18 cellular contexts compared by ENCODE assay signal in the genomic region with DNA sequence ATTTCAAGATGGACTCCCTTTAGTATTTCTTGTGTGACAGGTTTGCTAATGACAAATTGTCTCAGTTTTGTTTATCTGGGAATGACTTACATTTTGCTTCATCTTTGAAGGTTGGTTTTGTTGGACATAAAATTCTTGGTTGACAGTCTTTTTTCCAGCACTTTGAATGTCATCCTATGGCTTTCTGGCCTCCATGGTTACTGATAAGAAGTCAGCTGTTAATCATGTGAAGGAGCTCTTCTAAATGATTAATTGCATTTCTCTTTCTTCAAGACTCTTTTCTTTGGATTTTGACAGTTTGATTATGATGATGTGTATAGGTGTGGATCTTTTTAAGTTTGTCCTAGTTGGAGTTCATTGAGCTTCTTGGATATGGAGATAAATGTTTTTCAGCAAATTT. TPM values are rescaled to one million over a fixed set of nuclear protein-coding genes. Genes with fewer than 3 reads are reported as not detected.
A peak's percentile ranks its signal among the peaks of the same experiment; 100 is the strongest.
DNase-seq lines count a peak whose midpoint lies in the region; FAIRE-seq and TF ChIP-seq lines count a peak whose summit lies in the region.
"Had no signal": no experiment of that assay in that cellular context is flagged by ENCODE, and none has a peak within 500 bp of the region (broad histone marks: within the 10 kb centered on the region; RNA-seq: fewer than 3 reads in every experiment).

No MANE protein-coding gene starts in this region.

- CTCF ChIA-PET in OCI-LY7 (lab: Charles Lee; ENCODE audit: unreplicated experiment) (no interaction called here), H1 (lab: Charles Lee; ENCODE audit: partially characterized antibody) (interaction anchor here (0.9 kb wide), 1 partner anchor 19 kb away, joined by 3 read pairs; no protein-coding TSS in a partner anchor), A673 (lab: Charles Lee) (no interaction called here)

- H3K27me3 ChIP-seq in GM23248 (replicated peaks; ENCODE audit: insufficient read depth) (no peaks in the 10 kb centered on the region), H1 (replicated peaks in 1 of 4; ENCODE audit: control insufficient read depth in 3 of 4, extremely low read depth in 1 of 4, insufficient read depth in 3 of 4, low read length in 3 of 4) (no peaks in the 10 kb centered on the region), mesendoderm (ENCODE audit: insufficient read depth, low read length, poor library complexity) (no peaks in the 10 kb centered on the region), A673 (replicated peaks; ENCODE audit: insufficient read depth, low read depth, low read length, poor library complexity) (no peaks in the 10 kb centered on the region)

- TF ChIP-seq RAD21 in H1 (IDR thresholded peaks at IDR 0.05 in 1 of 2, conservative IDR thresholded peaks at IDR 0.05 in 1 of 2; ENCODE audit: low read depth in 2 of 2, low read length in 2 of 2) = no peak

- H2AFZ ChIP-seq in GM23248 (no peak overlapping the region), OCI-LY7 (ENCODE audit: low read length) (no peak overlapping the region), H1 (ENCODE audit: low read length) (no peak overlapping the region)
- H2AFZ ChIP-seq: PC-9 had no signal

- H4K5ac ChIP-seq in H1 (ENCODE audit: insufficient read length, low read depth, low read length) = no peak overlapping the region
- no peak overlapping the region for H4K5ac ChIP-seq in mesendoderm (ENCODE audit: low read length)

- TF ChIP-seq EP300 in H1 (IDR thresholded peaks at IDR 0.05; ENCODE audit: borderline replicate concordance in 1 of 2, low read depth in 2 of 2, low read length in 2 of 2) = no peak

- peak; percentile 32 for FAIRE-seq in H1 (lab: Jason Lieb, UNC)

- no peak overlapping the region for H3K14ac ChIP-seq in H1 (ENCODE audit: insufficient read length)

- no peak overlapping the region for H3K56ac ChIP-seq in H1 (replicated peaks; ENCODE audit: insufficient read length, low read depth, low read length)
- no peak overlapping the region for H3K56ac ChIP-seq in mesendoderm (ENCODE audit: low read length)

- H3K27ac ChIP-seq in GM23248 = no peak overlapping the region
- no peak overlapping the region for H3K27ac ChIP-seq in OCI-LY7 (ENCODE audit: low read depth, low read length, poor library complexity, severe bottlenecking)
- no peak overlapping the region for H3K27ac ChIP-seq in H1 (ENCODE audit: low read depth, low read length)
- no peak overlapping the region for H3K27ac ChIP-seq in mesendoderm (ENCODE audit: low read depth, low read length)
- no peak overlapping the region for H3K27ac ChIP-seq in A673 (ENCODE audit: low read depth, low read length, poor library complexity, severe bottlenecking)
- H3K27ac ChIP-seq: C4-2B, PC-9, RWPE1 had no signal

- H3K18ac ChIP-seq in H1 (ENCODE audit: extremely low read depth, low read length) (no peak overlapping the region), mesendoderm (ENCODE audit: low read length) (no peak overlapping the region)

- H3K23me2 ChIP-seq in H1 (ENCODE audit: low read depth, low read length) = no peaks in the 10 kb centered on the region; the same call in 1 of the 2 replicates

- H2BK5ac ChIP-seq in H1 (ENCODE audit: low read depth, low read length) (no peak overlapping the region), mesendoderm (ENCODE audit: low read length) (no peak overlapping the region)

- no peaks in the 10 kb centered on the region for H3K4me1 ChIP-seq in GM23248 (ENCODE audit: insufficient read depth)
- no peaks in the 10 kb centered on the region for H3K4me1 ChIP-seq in OCI-LY7 (ENCODE audit: insufficient read depth, low read length, poor library complexity, severe bottlenecking)
- H3K4me1 ChIP-seq in H1 (replicated peaks in 1 of 4; ENCODE audit: control insufficient read depth in 3 of 4, insufficient read depth in 4 of 4, low read length in 3 of 4) = no peaks in the 10 kb centered on the region
- H3K4me1 ChIP-seq in mesendoderm (ENCODE audit: control insufficient read depth, low read depth, low read length) = no peaks in the 10 kb centered on the region
- H3K4me1 ChIP-seq in A673 (ENCODE audit: insufficient read depth, low read length, poor library complexity, severe bottlenecking) = no peaks in the 10 kb centered on the region

- intact Hi-C loops in OCI-LY7 (cut with micrococcal nuclease; ENCODE audit: unreplicated experiment) = no loop called here
- intact Hi-C loops in A673 (cut with micrococcal nuclease; ENCODE audit: unreplicated experiment) = no loop called here

- H3K79me1 ChIP-seq in H1 (ENCODE audit: low read depth, low read length) (no peaks in the 10 kb centered on the region), mesendoderm (ENCODE audit: low read length) (no peaks in the 10 kb centered on the region)

- TF ChIP-seq CTCF in OCI-LY7 (conservative IDR thresholded peaks at IDR 0.05; ENCODE audit: low read length) = no peak
- TF ChIP-seq CTCF in H1 (IDR thresholded peaks at IDR 0.05; ENCODE audit: control extremely low read depth in 1 of 3, insufficient read depth in 1 of 3, low read depth in 1 of 3, low read length in 3 of 3) = no peak
- no peak for TF ChIP-seq CTCF in A673 (conservative IDR thresholded peaks at IDR 0.05; ENCODE audit: low read depth, low read length)

- DNase-seq in GM23248 (peak; percentile 4), OCI-LY7 (ENCODE audit: low spot score) (peak; percentile 16), H1 (ENCODE audit: low read depth in 1 of 2, low spot score in 2 of 2) (no peak), mesendoderm (peak; percentile 36), NCI-H2107 treated with DMSO at 0.1 percent for 48 hours (lab: John Stamatoyannopoulos, UW; ENCODE audit: unreplicated experiment) (no peak), A673 (ENCODE audit: low spot score) (no peak)
- DNase-seq in stimulated activated CD4-positive, alpha-beta T cell treated with anti-CD3 and anti-CD28 coated beads, Interleukin-2, amount 100 ng/mL, for 48 hours = no peak
- DNase-seq: AML-193, KBM-7, NCI-H1105 treated with DMSO at 0.1 percent for 48 hours, NCI-H1694, NCI-H2081 treated with DMSO at 0.1 percent for 48 hours, NCI-H345, NCI-H524 treated with DMSO at 0.1 percent for 48 hours, PC-9, SIG-M5 had no signal

- no peak overlapping the region for H4K91ac ChIP-seq in H1 (replicated peaks; ENCODE audit: insufficient read length, low read length)

- no peaks in the 10 kb centered on the region for H3K36me3 ChIP-seq in GM23248 (ENCODE audit: low read depth)
- H3K36me3 ChIP-seq in OCI-LY7 (ENCODE audit: insufficient read depth, low read length) = peaks cover 3% of the 10 kb centered on the region
- no peaks in the 10 kb centered on the region for H3K36me3 ChIP-seq in H1 (ENCODE audit: control insufficient read depth in 2 of 4, insufficient read depth in 4 of 4, low read length in 3 of 4)
- H3K36me3 ChIP-seq in mesendoderm (ENCODE audit: control insufficient read depth, insufficient read depth, low read length) = no peaks in the 10 kb centered on the region
- H3K36me3 ChIP-seq in A673 (ENCODE audit: insufficient read depth, low read length, poor library complexity, severe bottlenecking) = no peaks in the 10 kb centered on the region

- BruUV-seq in OCI-LY7 (replicated peaks; lab: Mats Ljungman, UMichigan) (no TSS peak), A673 (replicated peaks; lab: Mats Ljungman, UMichigan) (no TSS peak)

- H3K4me2 ChIP-seq in GM23248 (ENCODE audit: unreplicated experiment) (no peak overlapping the region), OCI-LY7 (ENCODE audit: low read length) (no peak overlapping the region), H1 (ENCODE audit: insufficient read depth in 1 of 2, low read depth in 2 of 2, low read length in 2 of 2) (no peak overlapping the region), mesendoderm (ENCODE audit: low read length) (no peak overlapping the region)
- H3K4me2 ChIP-seq: PC-9 had no signal

- no peak overlapping the region for H2BK20ac ChIP-seq in H1 (ENCODE audit: low read length)

- no peaks in the 10 kb centered on the region for H3K79me2 ChIP-seq in GM23248 (ENCODE audit: insufficient read depth)
- H3K79me2 ChIP-seq in OCI-LY7 (ENCODE audit: insufficient read depth, low read depth, low read length) = no peaks in the 10 kb centered on the region
- no peaks in the 10 kb centered on the region for H3K79me2 ChIP-seq in H1 (ENCODE audit: control insufficient read depth in 1 of 2, insufficient read depth in 2 of 2, low read length in 2 of 2)
- no peaks in the 10 kb centered on the region for H3K79me2 ChIP-seq in mesendoderm (ENCODE audit: control insufficient read depth, insufficient read depth, low read length)

- H3K23ac ChIP-seq in H1 (ENCODE audit: insufficient read length) (no peak overlapping the region), mesendoderm (ENCODE audit: low read length) (no peak overlapping the region)

- no peak overlapping the region for H2BK12ac ChIP-seq in H1 (ENCODE audit: low read depth, low read length)

- H4K8ac ChIP-seq in H1 (ENCODE audit: extremely low read depth, insufficient read depth, low read length) (no peak overlapping the region), mesendoderm (ENCODE audit: low read depth, low read length) (no peak overlapping the region)

- H2BK120ac ChIP-seq in H1 (replicated peaks; ENCODE audit: low read depth, low read length) (no peak overlapping the region), mesendoderm (ENCODE audit: low read depth, low read length) (no peak overlapping the region)

- H3K4ac ChIP-seq in H1 (replicated peaks; ENCODE audit: insufficient read length, low read depth, low read length) = no peak overlapping the region
- H3K4ac ChIP-seq in mesendoderm (ENCODE audit: low read depth, low read length) = no peak overlapping the region

- H2AK5ac ChIP-seq in H1 (ENCODE audit: low read depth, low read length) = no peak overlapping the region
- H2AK5ac ChIP-seq in mesendoderm (ENCODE audit: low read length) = no peak overlapping the region

- H4K20me1 ChIP-seq in GM23248 (ENCODE audit: insufficient read depth) (no peaks in the 10 kb centered on the region), OCI-LY7 (ENCODE audit: insufficient read depth, low read length) (no peaks in the 10 kb centered on the region), H1 (replicated peaks in 1 of 2; ENCODE audit: control insufficient read depth in 1 of 2, insufficient read depth in 2 of 2, low read length in 2 of 2) (no peaks in the 10 kb centered on the region)

- no peaks in the 10 kb centered on the region for H3F3A ChIP-seq in GM23248 (ENCODE audit: insufficient read depth)

- no peak overlapping the region for H3K4me3 ChIP-seq in GM23248
- no peak overlapping the region for H3K4me3 ChIP-seq in OCI-LY7 (ENCODE audit: low read depth, low read length, poor library complexity, severe bottlenecking)
- no peak overlapping the region for H3K4me3 ChIP-seq in H1 (ENCODE audit: extremely low read depth in 1 of 4, insufficient read depth in 2 of 4, low read depth in 3 of 4, low read length in 4 of 4)
- no peak overlapping the region for H3K4me3 ChIP-seq in mesendoderm (ENCODE audit: low read length)
- H3K4me3 ChIP-seq in A673 (ENCODE audit: low read depth, low read length, poor library complexity, severe bottlenecking) = no peak overlapping the region
- H3K4me3 ChIP-seq: PC-9 had no signal

- H2BK15ac ChIP-seq in H1 (ENCODE audit: low read length) (no peak overlapping the region), mesendoderm (replicated peaks; ENCODE audit: low read depth) (no peak overlapping the region)

- in situ Hi-C loops in GM23248 (cut with MboI) = no loop called here

- H3K9ac ChIP-seq in GM23248 (no peak overlapping the region), H1 (replicated peaks in 1 of 4; ENCODE audit: extremely low read depth in 1 of 4, low read depth in 3 of 4, low read length in 3 of 4) (no peak overlapping the region), mesendoderm (ENCODE audit: low read length) (no peak overlapping the region)

- POLR2A ChIA-PET in OCI-LY7 (lab: Charles Lee) (interaction anchor here (0.7 to 2.2 kb wide), 3 partner anchors 18 to 61 kb away, joined by 3 to 7 read pairs (median 4); no protein-coding TSS in a partner anchor), H1 (lab: Charles Lee; ENCODE audit: partially characterized antibody) (no interaction called here), A673 (lab: Charles Lee; ENCODE audit: low non-redundant PET) (no interaction called here)

- no peaks in the 10 kb centered on the region for H3K9me3 ChIP-seq in GM23248 (ENCODE audit: low read depth)
- peaks cover 17% of the 10 kb centered on the region; the same call in 1 of the 2 replicates for H3K9me3 ChIP-seq in OCI-LY7 (ENCODE audit: low read length)
- peaks cover 0 to 3% of the 10 kb centered on the region in 2 experiments; a peak in 1 of 4 replicates for H3K9me3 ChIP-seq in H1 (ENCODE audit: insufficient read depth in 2 of 2, low read depth in 1 of 2, low read length in 1 of 2)
- H3K9me3 ChIP-seq in A673 (ENCODE audit: low read depth, low read length, poor library complexity, severe bottlenecking) = peaks cover 13% of the 10 kb centered on the region

- H3K9me2 ChIP-seq in GM23248 (ENCODE audit: insufficient read depth) (no peaks in the 10 kb centered on the region), OCI-LY7 (ENCODE audit: insufficient read depth, low read length) (no peaks in the 10 kb centered on the region)

- no peak for TF ChIP-seq POLR2A in H1 (IDR thresholded peaks at IDR 0.05; ENCODE audit: control extremely low read depth in 1 of 2, low read depth in 2 of 2, low read length in 2 of 2)

RNA-seq across cellular contexts. Expression of a gene that starts 26.9 kb away (rescaled TPM):
- 0.13 and 0.54 TPM in 2 replicates for total RNA-seq in GM23248 (2014; rRNA removed; shearing (Covaris generic))
- polyA plus RNA-seq in GM23248 (2016; fragmentation: Nextera tagmentation; extraction: Ambion mirVana) (0.10 and 0.32 TPM in 2 replicates), H1 (2011; rRNA removed) (0.56 and 0.86 TPM in 2 replicates)
- 2.1 and 2.8 TPM in 2 replicates for total RNA-seq in OCI-LY7 (2014; rRNA removed; shearing (Covaris generic))
- total RNA-seq in OCI-LY7 (2022) (1.6 and 1.7 TPM in 2 replicates), A673 (2021) (8.4 and 12.1 TPM in 2 replicates)
- total RNA-seq in H1 (2021; fragmentation: NEBNext Ultra II Directional; extraction: Animal tissue kit (Norgen Biotek cat#: 25700)) = 1.5 and 1.7 TPM in 2 replicates
- 0.97 TPM for polyA plus RNA-seq in H1 (2011; cell fraction: cytosol; rRNA removed)
- 0.53 TPM for polyA plus RNA-seq in H1 (2011; cell fraction: nucleus; rRNA removed)
- 0.51 to 1.8 TPM (median 1.0 TPM) in 4 replicates for polyA plus RNA-seq in H1 (2012, experiment 1 of 2)
- 1.2 TPM for polyA plus RNA-seq in H1 (2012, experiment 2 of 2)
- polyA plus RNA-seq in H1 (2013, experiment 1 of 2) = 0.77 TPM
- 0.81 TPM for polyA plus RNA-seq in H1 (2013, experiment 2 of 2)
- not detected in 2 replicates for polyA minus RNA-seq in H1 (2011; rRNA and poly(A)+ RNA removed)
- 0.88 TPM for polyA minus RNA-seq in H1 (2011; cell fraction: cytosol; rRNA and poly(A)+ RNA removed)
- not detected for polyA minus RNA-seq in H1 (2011; cell fraction: nucleus; rRNA and poly(A)+ RNA removed)
- polyA plus RNA-seq in mesendoderm (2013, experiment 1 of 2) = 0.88 TPM
- polyA plus RNA-seq in mesendoderm (2013, experiment 2 of 2) = 0.90 TPM

Comparison
In these comparisons a context has a peak if more than half of its experiments do, and no peak if none do; other contexts are left out.
1. DNase-seq: peak in GM23248 (single experiment), OCI-LY7 (single experiment) and mesendoderm (single experiment); none in H1 (0 of 2), NCI-H2107 treated with DMSO at 0.1 percent for 48 hours (single experiment), stimulated activated CD4-positive, alpha-beta T cell treated with anti-CD3 and anti-CD28 coated beads, Interleukin-2, amount 100 ng/mL, for 48 hours (0 of 2) and A673 (single experiment).